In the genomic region with DNA sequence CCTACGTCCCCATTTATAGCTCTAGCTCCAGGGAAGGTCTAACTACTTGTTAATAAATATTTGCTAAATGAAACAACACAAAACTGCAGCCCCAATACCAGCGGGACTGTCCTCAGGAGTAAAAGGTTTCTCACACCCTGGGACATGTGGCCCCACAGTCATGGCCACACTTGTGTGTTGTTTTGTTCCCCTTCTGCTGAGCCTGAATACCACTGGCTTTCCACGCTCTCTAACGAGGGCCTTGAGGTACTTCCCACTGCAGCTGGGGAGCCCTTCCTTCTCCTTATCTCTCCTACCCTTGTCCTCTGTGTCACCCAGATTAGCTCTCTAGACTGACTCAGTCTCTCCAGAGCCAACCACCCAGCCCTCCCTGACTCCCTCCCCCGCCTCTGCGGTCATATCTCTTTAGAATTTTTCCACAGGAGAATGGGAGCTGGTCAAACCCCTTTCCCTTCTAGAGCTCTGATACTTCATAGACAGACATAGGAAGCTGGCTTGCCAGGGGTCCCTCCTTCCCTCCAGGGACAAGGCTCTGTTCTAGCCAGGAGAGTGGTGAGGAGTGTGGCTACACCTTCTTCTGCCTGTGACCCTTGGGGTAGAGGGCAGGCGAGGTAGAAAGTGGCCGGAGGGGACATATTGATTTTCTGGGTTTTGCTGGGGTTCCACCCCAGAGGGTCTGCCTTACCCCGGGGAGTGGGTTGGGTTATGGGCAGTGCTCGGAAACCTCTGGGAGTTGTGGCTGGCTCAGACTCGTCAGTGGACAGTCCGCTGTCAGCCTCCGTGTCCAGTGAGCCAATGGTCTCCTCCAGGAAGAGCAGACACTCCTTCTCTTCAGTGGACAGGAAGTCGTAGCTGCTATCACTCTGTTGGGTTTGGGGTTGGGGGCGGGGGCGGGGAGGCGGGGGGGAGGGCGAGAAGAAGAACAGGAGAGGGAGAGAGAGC, we compare ENCODE assay signal across 1 cellular context.
TF ChIP-seq lines count a peak whose summit lies in the region.

No MANE protein-coding gene starts in this region.

TF ChIP-seq in K562, 482 proteins besides CTCF, POLR2A, EP300 and RAD21 (continued from another document and continues in another):
- TF ChIP-seq JUND (IDR thresholded peaks at IDR 0.05; ENCODE audit: borderline replicate concordance, low read depth, low read length) = peak; percentile 99
- TF ChIP-seq JUND (tag; IDR thresholded peaks at IDR 0.05; ENCODE audit: borderline replicate concordance, low read depth, low read length) = peak; percentile 97; the same call in 2 of the 3 replicates
- TF ChIP-seq HBP1 (CRISPR knock-in tag; IDR thresholded peaks at IDR 0.05) = peak; percentile 98
- TF ChIP-seq CBX3 (IDR thresholded peaks at IDR 0.05; ENCODE audit: borderline replicate concordance in 1 of 2, low read length in 2 of 2) = peak in 1 of 2 experiments; percentile 92; a peak in 2 of 3 replicates
- TF ChIP-seq, protein P1, sequence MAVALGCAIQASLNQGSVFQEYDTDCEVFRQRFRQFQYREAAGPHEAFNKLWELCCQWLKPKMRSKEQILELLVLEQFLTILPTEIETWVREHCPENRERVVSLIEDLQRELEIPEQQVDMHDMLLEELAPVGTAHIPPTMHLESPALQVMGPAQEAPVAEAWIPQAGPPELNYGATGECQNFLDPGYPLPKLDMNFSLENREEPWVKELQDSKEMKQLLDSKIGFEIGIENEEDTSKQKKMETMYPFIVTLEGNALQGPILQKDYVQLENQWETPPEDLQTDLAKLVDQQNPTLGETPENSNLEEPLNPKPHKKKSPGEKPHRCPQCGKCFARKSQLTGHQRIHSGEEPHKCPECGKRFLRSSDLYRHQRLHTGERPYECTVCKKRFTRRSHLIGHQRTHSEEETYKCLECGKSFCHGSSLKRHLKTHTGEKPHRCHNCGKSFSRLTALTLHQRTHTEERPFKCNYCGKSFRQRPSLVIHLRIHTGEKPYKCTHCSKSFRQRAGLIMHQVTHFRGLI (CRISPR knock-in tag; IDR thresholded peaks at IDR 0.05) = peak; percentile 99
- TF ChIP-seq ZNF23 (CRISPR knock-in tag; IDR thresholded peaks at IDR 0.05) = peak; percentile 92
- no peak for TF ChIP-seq ZNF551 (CRISPR knock-in tag; IDR thresholded peaks at IDR 0.05)
- peak; percentile 81 to 88 for TF ChIP-seq FOXK2 (conservative IDR thresholded peaks at IDR 0.05 in 1 of 2, IDR thresholded peaks at IDR 0.05 in 1 of 2; ENCODE audit: low read depth in 2 of 2)
- no peak; the same call in 1 of the 2 replicates for TF ChIP-seq ARID2 (IDR thresholded peaks at IDR 0.05)
- TF ChIP-seq SNAPC5 (CRISPR knock-in tag; IDR thresholded peaks at IDR 0.05) = no peak
- TF ChIP-seq PHB (CRISPR knock-in tag; IDR thresholded peaks at IDR 0.05) = peak; percentile 90; the same call in 1 of the 2 replicates
- peak; percentile 97 for TF ChIP-seq TCFL5 (CRISPR knock-in tag; conservative IDR thresholded peaks at IDR 0.05)
- peak in 2 of 3 experiments; percentile 58 to 79 for TF ChIP-seq YY1 (IDR thresholded peaks at IDR 0.05; ENCODE audit: borderline replicate concordance in 1 of 3, control insufficient read depth in 1 of 3, extremely low read depth in 1 of 3, insufficient read depth in 3 of 3, insufficient read length in 1 of 3, insufficient replicate concordance in 2 of 3, low read depth in 1 of 3, low read length in 2 of 3)
- TF ChIP-seq CBX5 (IDR thresholded peaks at IDR 0.05; ENCODE audit: borderline replicate concordance, low read depth) = no peak
- TF ChIP-seq TAF9B (IDR thresholded peaks at IDR 0.05; ENCODE audit: partially characterized antibody) = peak; percentile 89
- TF ChIP-seq ZNF224 (CRISPR knock-in tag; IDR thresholded peaks at IDR 0.05) = no peak
- peak; percentile 11; the same call in 1 of the 2 replicates for TF ChIP-seq MAFK (IDR thresholded peaks at IDR 0.05; ENCODE audit: low read length)
- peak; percentile 93 for TF ChIP-seq ELF2 (CRISPR knock-in tag; IDR thresholded peaks at IDR 0.05)
- TF ChIP-seq XRCC5 (IDR thresholded peaks at IDR 0.05; ENCODE audit: low read depth, low read length) = 0 out of 2 replicates have a peak, but pooled peaks have one; percentile 18
- peak; percentile 41 for TF ChIP-seq BHLHE40 (IDR thresholded peaks at IDR 0.05; ENCODE audit: low read length)
- peak; percentile 63; the same call in 1 of the 2 replicates for TF ChIP-seq NR2C1 (IDR thresholded peaks at IDR 0.05)
- peak; percentile 94 for TF ChIP-seq NR2C1 (tag; IDR thresholded peaks at IDR 0.05)
- TF ChIP-seq, protein P2, sequence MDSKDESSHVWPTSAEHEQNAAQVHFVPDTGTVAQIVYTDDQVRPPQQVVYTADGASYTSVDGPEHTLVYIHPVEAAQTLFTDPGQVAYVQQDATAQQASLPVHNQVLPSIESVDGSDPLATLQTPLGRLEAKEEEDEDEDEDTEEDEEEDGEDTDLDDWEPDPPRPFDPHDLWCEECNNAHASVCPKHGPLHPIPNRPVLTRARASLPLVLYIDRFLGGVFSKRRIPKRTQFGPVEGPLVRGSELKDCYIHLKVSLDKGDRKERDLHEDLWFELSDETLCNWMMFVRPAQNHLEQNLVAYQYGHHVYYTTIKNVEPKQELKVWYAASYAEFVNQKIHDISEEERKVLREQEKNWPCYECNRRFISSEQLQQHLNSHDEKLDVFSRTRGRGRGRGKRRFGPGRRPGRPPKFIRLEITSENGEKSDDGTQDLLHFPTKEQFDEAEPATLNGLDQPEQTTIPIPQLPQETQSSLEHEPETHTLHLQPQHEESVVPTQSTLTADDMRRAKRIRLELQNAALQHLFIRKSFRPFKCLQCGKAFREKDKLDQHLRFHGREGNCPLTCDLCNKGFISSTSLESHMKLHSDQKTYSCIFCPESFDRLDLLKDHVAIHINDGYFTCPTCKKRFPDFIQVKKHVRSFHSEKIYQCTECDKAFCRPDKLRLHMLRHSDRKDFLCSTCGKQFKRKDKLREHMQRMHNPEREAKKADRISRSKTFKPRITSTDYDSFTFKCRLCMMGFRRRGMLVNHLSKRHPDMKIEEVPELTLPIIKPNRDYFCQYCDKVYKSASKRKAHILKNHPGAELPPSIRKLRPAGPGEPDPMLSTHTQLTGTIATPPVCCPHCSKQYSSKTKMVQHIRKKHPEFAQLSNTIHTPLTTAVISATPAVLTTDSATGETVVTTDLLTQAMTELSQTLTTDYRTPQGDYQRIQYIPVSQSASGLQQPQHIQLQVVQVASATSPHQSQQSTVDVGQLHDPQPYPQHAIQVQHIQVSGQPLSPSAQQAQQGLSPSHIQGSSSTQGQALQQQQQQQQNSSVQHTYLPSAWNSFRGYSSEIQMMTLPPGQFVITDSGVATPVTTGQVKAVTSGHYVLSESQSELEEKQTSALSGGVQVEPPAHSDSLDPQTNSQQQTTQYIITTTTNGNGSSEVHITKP (IDR thresholded peaks at IDR 0.05; ENCODE audit: partially characterized antibody) = peak; percentile 86
- peak; percentile 98 for TF ChIP-seq ZNF165 (CRISPR knock-in tag; IDR thresholded peaks at IDR 0.05; ENCODE audit: borderline replicate concordance)
- TF ChIP-seq LARP7 (IDR thresholded peaks at IDR 0.05) = peak; percentile 59; the same call in 1 of the 2 replicates
- TF ChIP-seq ZNF316 (IDR thresholded peaks at IDR 0.05) = no peak
- TF ChIP-seq PBX2 (CRISPR knock-in tag; IDR thresholded peaks at IDR 0.05; ENCODE audit: low read depth) = no peak
- peak; percentile 72 for TF ChIP-seq PBX2 (tag; conservative IDR thresholded peaks at IDR 0.05; ENCODE audit: low read depth)
- TF ChIP-seq HMG20A (CRISPR knock-in tag; conservative IDR thresholded peaks at IDR 0.05) = peak; percentile 60; the same call in 1 of the 2 replicates
- peak; percentile 94 for TF ChIP-seq ZKSCAN8 (CRISPR knock-in tag; IDR thresholded peaks at IDR 0.05)
- TF ChIP-seq STAG1 (CRISPR knock-in tag; IDR thresholded peaks at IDR 0.05; ENCODE audit: borderline replicate concordance) = no peak
- peak; percentile 86 for TF ChIP-seq ZEB2 (IDR thresholded peaks at IDR 0.05)
- peak; percentile 38; the same call in 1 of the 2 replicates for TF ChIP-seq DNMT1 (IDR thresholded peaks at IDR 0.05)
- TF ChIP-seq, protein P3, sequence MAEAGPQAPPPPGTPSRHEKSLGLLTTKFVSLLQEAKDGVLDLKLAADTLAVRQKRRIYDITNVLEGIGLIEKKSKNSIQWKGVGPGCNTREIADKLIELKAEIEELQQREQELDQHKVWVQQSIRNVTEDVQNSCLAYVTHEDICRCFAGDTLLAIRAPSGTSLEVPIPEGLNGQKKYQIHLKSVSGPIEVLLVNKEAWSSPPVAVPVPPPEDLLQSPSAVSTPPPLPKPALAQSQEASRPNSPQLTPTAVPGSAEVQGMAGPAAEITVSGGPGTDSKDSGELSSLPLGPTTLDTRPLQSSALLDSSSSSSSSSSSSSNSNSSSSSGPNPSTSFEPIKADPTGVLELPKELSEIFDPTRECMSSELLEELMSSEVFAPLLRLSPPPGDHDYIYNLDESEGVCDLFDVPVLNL (CRISPR knock-in tag; IDR thresholded peaks at IDR 0.05; ENCODE audit: low read depth) = no peak
- no peak for TF ChIP-seq ZNF780A (CRISPR knock-in tag; IDR thresholded peaks at IDR 0.05)
- TF ChIP-seq, protein P4, sequence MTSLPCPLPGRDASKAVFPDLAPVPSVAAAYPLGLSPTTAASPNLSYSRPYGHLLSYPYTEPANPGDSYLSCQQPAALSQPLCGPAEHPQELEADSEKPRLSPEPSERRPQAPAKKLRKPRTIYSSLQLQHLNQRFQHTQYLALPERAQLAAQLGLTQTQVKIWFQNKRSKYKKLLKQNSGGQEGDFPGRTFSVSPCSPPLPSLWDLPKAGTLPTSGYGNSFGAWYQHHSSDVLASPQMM (CRISPR knock-in tag; IDR thresholded peaks at IDR 0.05) = no peak
- TF ChIP-seq ZBTB43 (CRISPR knock-in tag; IDR thresholded peaks at IDR 0.05) = no peak
- TF ChIP-seq SIN3A (IDR thresholded peaks at IDR 0.05; ENCODE audit: borderline replicate concordance in 2 of 2, control insufficient read depth in 1 of 2, low read depth in 2 of 2, low read length in 2 of 2) = peak; percentile 38 to 85; a peak in 2 of 4 replicates
- TF ChIP-seq SMAD1 (IDR thresholded peaks at IDR 0.05; ENCODE audit: low read depth, low read length, partially characterized antibody) = peak; percentile 95
- TF ChIP-seq GABPB1 (CRISPR knock-in tag; IDR thresholded peaks at IDR 0.05) = peak; percentile 52
- peak; percentile 80 for TF ChIP-seq POLR2G (IDR thresholded peaks at IDR 0.05; ENCODE audit: low read depth, low read length)
- peak; percentile 94 for TF ChIP-seq KHSRP (IDR thresholded peaks at IDR 0.05)
- TF ChIP-seq LCOR (CRISPR knock-in tag; IDR thresholded peaks at IDR 0.05) = peak; percentile 93
- TF ChIP-seq PPARD (CRISPR knock-in tag; IDR thresholded peaks at IDR 0.05) = peak; percentile 59
- TF ChIP-seq PHB2 (IDR thresholded peaks at IDR 0.05; ENCODE audit: low read depth) = peak; percentile 99
- TF ChIP-seq GATA2 (CRISPR knock-in tag; IDR thresholded peaks at IDR 0.05) = peak; percentile 99
- TF ChIP-seq ZNF41 (CRISPR knock-in tag; conservative IDR thresholded peaks at IDR 0.05) = peak; percentile 98
- TF ChIP-seq SAFB (IDR thresholded peaks at IDR 0.05; ENCODE audit: borderline replicate concordance, low read depth, low read length) = no peak
- no peak for TF ChIP-seq SMAD2 (IDR thresholded peaks at IDR 0.05; ENCODE audit: low read depth, low read length)
- TF ChIP-seq ZSCAN29 (IDR thresholded peaks at IDR 0.05) = no peak
- TF ChIP-seq ETV1 (tag; conservative IDR thresholded peaks at IDR 0.05; ENCODE audit: low read depth) = peak; percentile 80
- TF ChIP-seq IRF9 (tag; IDR thresholded peaks at IDR 0.05) = peak; percentile 96
